21 cellular contexts compared by ENCODE assay signal in the genomic region with DNA sequence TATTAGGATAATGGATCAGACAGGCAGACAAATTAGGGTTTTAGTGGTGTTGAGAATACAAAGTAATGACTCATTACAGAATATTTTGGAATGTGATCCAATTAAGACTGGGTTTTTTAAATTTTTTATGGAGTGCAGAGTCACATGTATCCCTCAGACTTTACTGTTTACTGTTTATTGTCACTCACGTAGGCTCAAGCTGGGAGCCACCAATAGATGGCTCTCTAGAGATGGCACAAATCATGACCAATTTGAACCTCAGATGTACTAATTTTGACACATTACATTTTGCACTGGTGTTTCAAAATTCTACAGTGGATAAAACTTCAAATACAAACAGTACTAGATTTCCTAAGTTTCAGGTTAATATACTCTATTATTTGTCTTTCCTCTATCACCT. TPM values are rescaled to one million over a fixed set of nuclear protein-coding genes. Genes with fewer than 3 reads are reported as not detected.
DNase-seq lines count a peak whose midpoint lies in the region; ATAC-seq and TF ChIP-seq lines count a peak whose summit lies in the region.
"Had no signal": no experiment of that assay in that cellular context is flagged by ENCODE, and none has a peak within 500 bp of the region (broad histone marks: within the 10 kb centered on the region; RNA-seq: fewer than 3 reads in every experiment).

No MANE protein-coding gene starts in this region.

- TF ChIP-seq CTCF in C4-2B (conservative IDR thresholded peaks at IDR 0.05) (peak; percentile 30), GM13977 (IDR thresholded peaks at IDR 0.05; ENCODE audit: extremely low read depth, insufficient read depth, missing control alignments) (peak; percentile 5), OCI-LY1 (IDR thresholded peaks at IDR 0.05; ENCODE audit: low read length) (peak; percentile 29; the same call in 1 of the 2 replicates), chondrocyte (IDR thresholded peaks at IDR 0.05) (peak; percentile 16), heart left ventricle (IDR thresholded peaks at IDR 0.05) (no peak), mammary epithelial cell (conservative IDR thresholded peaks at IDR 0.05 in 1 of 2, IDR thresholded peaks at IDR 0.05 in 1 of 2; ENCODE audit: extremely low read depth in 1 of 2, insufficient read depth in 1 of 2, low read depth in 1 of 2, low read length in 2 of 2) (no peak)

- H3K4me2 ChIP-seq in OCI-LY1 (ENCODE audit: low read length) (no peak overlapping the region), mammary epithelial cell (ENCODE audit: insufficient read depth, low read depth, low read length) (no peak overlapping the region)

- dilution Hi-C loops in mammary epithelial cell (cut with HindIII; ENCODE audit: low sequenced_read_pairs): no loop called here

- no peak overlapping the region for H3K4me3 Mint-ChIP-seq in chondrocyte (ENCODE audit: unreplicated experiment)
- H3K4me3 Mint-ChIP-seq: T-helper 2 cell treated with Interferon-gamma antibody and Interleukin-4, amounts not matched to agents 5 μg/mL and 100 μg/mL, for 36 hours had no signal

- no TSS peak for BruUV-seq in mammary epithelial cell (replicated peaks; lab: Mats Ljungman, UMichigan)

- H3K79me2 ChIP-seq in OCI-LY1 (ENCODE audit: insufficient read depth, low read length) (no peaks in the 10 kb centered on the region), mammary epithelial cell (ENCODE audit: insufficient read depth, low read length) (no peaks in the 10 kb centered on the region)

- H3K4me1 Mint-ChIP-seq in chondrocyte (ENCODE audit: low read depth): no peaks in the 10 kb centered on the region

- DNase-seq in GM13977 (ENCODE audit: low spot score) (no peak), chondrocyte (ENCODE audit: low spot score) (no peak), NCI-H2029 (lab: John Stamatoyannopoulos, UW) (no peak), NCI-H2227 (lab: John Stamatoyannopoulos, UW; ENCODE audit: unreplicated experiment) (no peak), heart left ventricle (no peak), mammary epithelial cell (no peak)
- DNase-seq: GF-D8, H7, IMR-90, Karpas-422, NCI-H1105 treated with DMSO at 0.1 percent for 48 hours, NCI-H1694, NCI-H2227 treated with DMSO at 0.1 percent for 48 hours, NCI-H82, Peyer's patch, Right ventricle myocardium superior had no signal

- no peaks in the 10 kb centered on the region for H3K36me3 Mint-ChIP-seq in chondrocyte (ENCODE audit: low read depth)

- no peaks in the 10 kb centered on the region; the same call in 1 of the 2 replicates for H3K27me3 ChIP-seq in OCI-LY1 (ENCODE audit: insufficient read depth, low read length)
- peaks cover 0 to 4% (median 0%) of the 10 kb centered on the region in 9 donors for H3K27me3 ChIP-seq in heart left ventricle
- no peaks in the 10 kb centered on the region for H3K27me3 ChIP-seq in mammary epithelial cell (ENCODE audit: insufficient read depth, low read length)
- H3K27me3 ChIP-seq: Peyer's patch had no signal

- H3K27ac ChIP-seq in C4-2B (no peak overlapping the region), OCI-LY1 (ENCODE audit: low read depth, low read length, poor library complexity, severe bottlenecking) (no peak overlapping the region), heart left ventricle (no peak overlapping the region), mammary epithelial cell (ENCODE audit: insufficient read depth, low read depth, low read length) (no peak overlapping the region)
- H3K27ac ChIP-seq: HL-60, Peyer's patch had no signal

- H3K4me1 ChIP-seq in OCI-LY1 (ENCODE audit: insufficient read depth, low read length, severe bottlenecking) (no peaks in the 10 kb centered on the region), heart left ventricle (no peaks in the 10 kb centered on the region), mammary epithelial cell (ENCODE audit: insufficient read depth, low read length) (no peaks in the 10 kb centered on the region)
- H3K4me1 ChIP-seq: Peyer's patch had no signal

- no peaks in the 10 kb centered on the region for H3F3A ChIP-seq in OCI-LY1 (ENCODE audit: insufficient read depth, low read length)

- peaks cover 30% of the 10 kb centered on the region for H3K27me3 Mint-ChIP-seq in chondrocyte (ENCODE audit: low read depth)

- in situ Hi-C loops in GM13977 (cut with MboI; ENCODE audit: low pct_unique_long_range_greater_than_20kb, low sequenced_read_pairs, unreplicated experiment): loop anchor here (25.0 kb wide), 1 partner anchor 884 kb away; no protein-coding TSS in a partner anchor
- in situ Hi-C loops in mammary epithelial cell (cut with MboI; ENCODE audit: low sequenced_read_pairs in 2 of 2): loop anchor here (10.0 kb wide), 2 partner anchors 294 to 304 kb away; no protein-coding TSS in a partner anchor

- no peaks in the 10 kb centered on the region for H3K9me3 Mint-ChIP-seq in chondrocyte (ENCODE audit: low read depth)
- H3K9me3 Mint-ChIP-seq: T-helper 2 cell treated with Interferon-gamma antibody and Interleukin-4, amounts not matched to agents 5 μg/mL and 100 μg/mL, for 36 hours had no signal

- no peak for ATAC-seq in heart left ventricle

- intact Hi-C loops in heart left ventricle (cut with DNase I): loop anchor here in 6 of 10 donors (5.0 kb wide), 1 partner anchor 296 kb away; no protein-coding TSS in a partner anchor
- intact Hi-C loops in mammary epithelial cell (cut with micrococcal nuclease): no loop called here

- CTCF ChIA-PET in mammary epithelial cell (lab: Charles Lee; ENCODE audit: low non-redundant PET): interaction anchor here (0.6 kb wide), 1 partner anchor 14 kb away, joined by 3 read pairs; no protein-coding TSS in a partner anchor

- H3K9me3 ChIP-seq in OCI-LY1 (ENCODE audit: low read length) (no peaks in the 10 kb centered on the region), heart left ventricle (no peaks in the 10 kb centered on the region), mammary epithelial cell (replicated peaks; ENCODE audit: insufficient read depth, low read length) (no peaks in the 10 kb centered on the region)
- H3K9me3 ChIP-seq: Peyer's patch had no signal

- TF ChIP-seq POLR2A in heart left ventricle (IDR thresholded peaks at IDR 0.05): no peak

- no peak overlapping the region for H3K9ac ChIP-seq in OCI-LY1 (ENCODE audit: low read length)
- H3K9ac ChIP-seq in mammary epithelial cell (ENCODE audit: insufficient read depth, low read length): no peak overlapping the region

- H3K9me2 ChIP-seq in OCI-LY1 (ENCODE audit: low read depth, low read length): no peaks in the 10 kb centered on the region

- H4K20me1 ChIP-seq in OCI-LY1 (ENCODE audit: insufficient read depth, low read length): no peaks in the 10 kb centered on the region
- no peaks in the 10 kb centered on the region for H4K20me1 ChIP-seq in mammary epithelial cell (ENCODE audit: insufficient read depth, low read length)

- H3K27ac Mint-ChIP-seq in chondrocyte (ENCODE audit: unreplicated experiment): no peak overlapping the region
- H3K27ac Mint-ChIP-seq: T-helper 2 cell treated with Interferon-gamma antibody and Interleukin-4, amounts not matched to agents 5 μg/mL and 100 μg/mL, for 36 hours had no signal

- H3K36me3 ChIP-seq in OCI-LY1 (ENCODE audit: insufficient read depth, low read length): no peaks in the 10 kb centered on the region
- no peaks in the 10 kb centered on the region for H3K36me3 ChIP-seq in heart left ventricle
- no peaks in the 10 kb centered on the region for H3K36me3 ChIP-seq in mammary epithelial cell (ENCODE audit: insufficient read depth, low read length)
- H3K36me3 ChIP-seq: Peyer's patch had no signal

- 0 to 13% (median 9%) methylated on average over 1 of the region's 1 CpG for WGBS in heart left ventricle, 4 donors
- 31% methylated on average over 1 of the region's 1 CpG for WGBS in mammary epithelial cell (ENCODE audit: low coverage, missing lambda C conversion rate)

- H3K4me3 ChIP-seq in OCI-LY1 (ENCODE audit: low read depth, low read length, poor library complexity, severe bottlenecking): no peak overlapping the region
- no peak overlapping the region for H3K4me3 ChIP-seq in heart left ventricle
- H3K4me3 ChIP-seq in mammary epithelial cell (replicated peaks in 1 of 3; ENCODE audit: insufficient read depth in 1 of 3, low read depth in 2 of 3, low read length in 3 of 3): no peak overlapping the region
- H3K4me3 ChIP-seq: Peyer's patch had no signal

- H2AFZ ChIP-seq in OCI-LY1 (ENCODE audit: low read length): no peak overlapping the region
- no peak overlapping the region for H2AFZ ChIP-seq in mammary epithelial cell (ENCODE audit: low read depth, low read length)

RNA-seq across cellular contexts. Expression of gene ANO3, which starts 53.6 kb away (rescaled TPM):
- total RNA-seq in chondrocyte: 0.07 TPM in 1 of 3 replicates, not detected in the others
- under 1 TPM in 3 of 9 donors, not detected in 6; 0.12 to 0.54 (median 0.29) TPM for total RNA-seq in heart left ventricle
- polyA plus RNA-seq in heart left ventricle: under 1 TPM; 0.04 to 0.06 TPM
- total RNA-seq in mammary epithelial cell: not detected
- polyA plus RNA-seq in mammary epithelial cell: not detected
- polyA minus RNA-seq in mammary epithelial cell: not detected
- total RNA-seq: H7, HT1080 had no signal

Comparison
In these comparisons a context has a peak if more than half of its experiments do, and no peak if none do; other contexts are left out.
1. CTCF ChIP-seq: peak in C4-2B (single experiment), GM13977 (single experiment), OCI-LY1 (single experiment) and chondrocyte (single experiment); none in heart left ventricle (0 of 12) and mammary epithelial cell (0 of 2).